Comparison of ENCODE assay signal across 33 cellular contexts in genomic region chr20:25117961-25118360, GRCh38. TPM values are rescaled to one million over a fixed set of nuclear protein-coding genes. Genes with fewer than 3 reads are reported as not detected.
"Had no signal": no experiment of that assay in that cellular context is flagged by ENCODE, and none has a peak within 500 bp of the region (broad histone marks: within the 10 kb centered on the region; RNA-seq: fewer than 3 reads in every experiment).

No MANE protein-coding gene starts in this region.

- H3K36me3 ChIP-seq: brain microvascular endothelial cell, WERI-Rb-1 had no signal

- DNase-seq: activated CD4-positive, alpha-beta T cell treated with anti-CD3 and anti-CD28 coated beads for 1 hour; activated CD4-positive, alpha-beta T cell treated with anti-CD3 and anti-CD28 coated beads for 48 hours; activated CD4-positive, CD25-positive, alpha-beta regulatory T cell; activated CD8-positive, alpha-beta T cell treated with anti-CD3 and anti-CD28 coated beads for 36 hours; activated effector memory CD4-positive, alpha-beta T cell treated with anti-CD3 and anti-CD28 coated beads, Interleukin-2, amount 50 U/mL, for 16 hours; activated naive CD4-positive, alpha-beta T cell; activated naive CD4-positive, alpha-beta T cell treated with anti-CD3 and anti-CD28 coated beads, Interleukin-2, amount 50 U/mL, for 16 hours; activated naive CD8-positive, alpha-beta T cell treated with anti-CD3 and anti-CD28 coated beads for 36 hours; activated T-cell treated with anti-CD3 and anti-CD28 coated beads, Interleukin-2, amount 50 U/mL, for 1 hour; activated T-cell treated with anti-CD3 and anti-CD28 coated beads, Interleukin-2, amount 50 U/mL, for 72 hours; amniotic stem cell; aorta; brain microvascular endothelial cell; Karpas-422; NCI-H1105; NCI-H1417 treated with DMSO at 0.1 percent for 48 hours; NCI-H1930; NCI-H2081 treated with DMSO at 0.1 percent for 48 hours; NCI-H345; NCI-H524 treated with DMSO at 0.1 percent for 48 hours; NK-92 treated with Interleukin-12 subunit alpha and Interleukin-12 subunit beta, amount 100 ng/mL, for 24 hours; PC-3; SW 1271; T-helper 1 cell; T-helper 2 cell; T-helper 9 cell; WERI-Rb-1 had no signal

- H3K27ac ChIP-seq: brain microvascular endothelial cell, RWPE1, WERI-Rb-1 had no signal

- ATAC-seq: activated CD8-positive, alpha-beta T cell treated with anti-CD3 and anti-CD28 coated beads for 36 hours; activated T-cell treated with anti-CD3 and anti-CD28 coated beads, Interleukin-2, amount 50 U/mL, for 72 hours; activated T-helper 17 cell treated with anti-CD3 and anti-CD28 coated beads, Interleukin-2, amount 50 U/mL, for 72 hours; PC-3; Right ventricle myocardium inferior had no signal

RNA-seq across cellular contexts. Expression of gene VSX1, which starts 36.0 kb away (rescaled TPM):
- total RNA-seq: activated CD8-positive, alpha-beta memory T cell treated with anti-CD3 and anti-CD28 coated beads for 36 hours; activated CD8-positive, alpha-beta T cell treated with anti-CD3 and anti-CD28 coated beads for 36 hours; activated naive CD8-positive, alpha-beta T cell treated with anti-CD3 and anti-CD28 coated beads for 36 hours; activated T-helper 17 cell treated with anti-CD3 and anti-CD28 coated beads, Interleukin-2, amount 50 U/mL, for 72 hours; aorta; MCF 10A; NCI-H460; PC-3 had no signal
- polyA plus RNA-seq: aorta had no signal
